In the genomic region with DNA sequence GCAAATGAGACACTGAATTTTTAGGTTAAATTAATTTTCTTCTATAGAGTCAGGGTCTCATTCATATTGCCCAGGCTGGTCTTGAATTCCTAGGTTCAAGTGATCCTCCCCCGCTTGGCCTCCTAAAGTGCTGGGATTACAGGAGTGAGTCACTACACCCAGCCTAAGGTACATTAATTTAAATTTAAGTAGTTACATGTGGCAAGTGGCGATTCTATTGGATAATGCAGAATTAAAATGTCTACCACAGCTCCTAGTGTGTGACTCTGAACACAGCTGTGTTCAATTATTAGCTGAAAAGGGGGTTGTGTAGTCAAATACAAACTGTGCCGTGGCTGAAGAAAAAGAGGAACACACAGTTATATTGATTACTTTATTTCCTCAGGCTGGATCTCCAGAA, we compare ENCODE assay signal across 17 cellular contexts. TPM values are rescaled to one million over a fixed set of nuclear protein-coding genes. Genes with fewer than 3 reads are reported as not detected.
DNase-seq lines count a peak whose midpoint lies in the region; ATAC-seq and TF ChIP-seq lines count a peak whose summit lies in the region.
"Had no signal": no experiment of that assay in that cellular context is flagged by ENCODE, and none has a peak within 500 bp of the region (broad histone marks: within the 10 kb centered on the region; RNA-seq: fewer than 3 reads in every experiment).

No MANE protein-coding gene starts in this region.

- peak overlapping the region in 2 of 4 donors; percentile 32 to 89 for H3K4me3 Mint-ChIP-seq in IgD-negative memory B cell
- H3K4me3 Mint-ChIP-seq in type B pancreatic cell = peak overlapping the region; percentile 95

- ATAC-seq in SK-N-SH treated with all-trans-retinoic acid at 6 μM for 48 hours = no peak
- no peak for ATAC-seq in HG02678 (IDR thresholded peaks at IDR 0.05; ENCODE audit: unreplicated experiment)
- no peak for ATAC-seq in HG02763 (IDR thresholded peaks at IDR 0.05; ENCODE audit: unreplicated experiment)
- ATAC-seq: PC-3 had no signal

- TF ChIP-seq CTCF in SK-N-SH (IDR thresholded peaks at IDR 0.05) (no peak), type B pancreatic cell (conservative IDR thresholded peaks at IDR 0.05) (no peak)

- H3K36me3 ChIP-seq in SK-N-SH (replicated peaks in 1 of 2; ENCODE audit: control insufficient read depth in 1 of 2, insufficient read depth in 2 of 2, low read length in 1 of 2) = peaks cover 25 to 30% of the 10 kb centered on the region in 2 experiments

- no peaks in the 10 kb centered on the region for H3K9me2 ChIP-seq in SK-N-SH

- H3K27me3 Mint-ChIP-seq in IgD-negative memory B cell (no peaks in the 10 kb centered on the region), type B pancreatic cell (no peaks in the 10 kb centered on the region)

- peaks cover 48% of the 10 kb centered on the region; the same call in 1 of the 2 replicates for H3K79me2 ChIP-seq in SK-N-SH (ENCODE audit: insufficient read depth)

- peaks cover 9 to 33% of the 10 kb centered on the region in 2 experiments; a peak in 3 of 4 replicates for H3K4me1 ChIP-seq in SK-N-SH (ENCODE audit: control insufficient read depth in 1 of 2, insufficient read depth in 2 of 2, low read depth in 1 of 2, low read length in 1 of 2)

- TF ChIP-seq RAD21 in SK-N-SH (IDR thresholded peaks at IDR 0.05; ENCODE audit: low read length) = no peak

- peak overlapping the region in 2 of 3 donors; percentile 64 to 88 for H3K27ac Mint-ChIP-seq in IgD-negative memory B cell
- peak overlapping the region; percentile 60 for H3K27ac Mint-ChIP-seq in type B pancreatic cell

- DNase-seq in SK-N-SH (no peak), fibroblast of peridontal ligament (ENCODE audit: extremely low read depth) (peak; percentile 12), type B pancreatic cell (ENCODE audit: extremely low spot score, unreplicated experiment) (no peak), NCI-H2029 treated with DMSO at 0.1 percent for 48 hours (lab: John Stamatoyannopoulos, UW) (no peak)
- DNase-seq: BE2C; CD8-positive, alpha-beta memory T cell; H7; IMR-90; NCI-H1436; NCI-H2081; NCI-H526 treated with DMSO at 0.1 percent for 48 hours; PC-3 had no signal

- H3K36me3 Mint-ChIP-seq in IgD-negative memory B cell = peaks cover 2% of the 10 kb centered on the region
- H3K36me3 Mint-ChIP-seq in type B pancreatic cell = peaks cover 31% of the 10 kb centered on the region

- H3K9me3 ChIP-seq in SK-N-SH = no peaks in the 10 kb centered on the region
- H3K9me3 ChIP-seq: BE2C had no signal

- no peak overlapping the region for H3K4me3 ChIP-seq in SK-N-SH (ENCODE audit: low read depth in 2 of 2, low read length in 1 of 2)

- no peak overlapping the region for H3K27ac ChIP-seq in SK-N-SH (ENCODE audit: low read depth in 2 of 2, low read length in 1 of 2)

- POLR2A ChIA-PET in SK-N-SH (lab: Yijun Ruan, JAX) = no interaction called here

- H3K9ac ChIP-seq in SK-N-SH = no peak overlapping the region

- no peak overlapping the region for H3K4me2 ChIP-seq in SK-N-SH

- H3K9me3 Mint-ChIP-seq in IgD-negative memory B cell (no peaks in the 10 kb centered on the region), type B pancreatic cell (no peaks in the 10 kb centered on the region)
- H3K9me3 Mint-ChIP-seq: CD8-positive, alpha-beta memory T cell had no signal

- CTCF ChIA-PET in SK-N-SH (lab: Yijun Ruan, JAX) = interaction anchor here (0.9 kb wide), 2 partner anchors 50 to 116 kb away, joined by 3 to 4 read pairs; no protein-coding TSS in a partner anchor

- no peak overlapping the region for H2AFZ ChIP-seq in SK-N-SH (ENCODE audit: low read depth)

- H3K4me1 Mint-ChIP-seq in IgD-negative memory B cell (peaks cover 25 to 34% (median 27%) of the 10 kb centered on the region in 3 donors), type B pancreatic cell (ENCODE audit: unreplicated experiment) (peaks cover 44% of the 10 kb centered on the region)

- WGBS in SK-N-SH (ENCODE audit: low lambda C conversion rate) = 63% methylated on average over 3 of the region's 3 CpGs

- H4K20me1 ChIP-seq in SK-N-SH (ENCODE audit: insufficient read depth) = no peaks in the 10 kb centered on the region

- peaks cover 12% of the 10 kb centered on the region for H3F3A ChIP-seq in SK-N-SH (replicated peaks; ENCODE audit: insufficient read depth)

- TF ChIP-seq EP300 in SK-N-SH (IDR thresholded peaks at IDR 0.05; ENCODE audit: borderline replicate concordance in 1 of 2, low read depth in 1 of 2, low read length in 1 of 2) = no peak

- no peaks in the 10 kb centered on the region for H3K27me3 ChIP-seq in SK-N-SH (ENCODE audit: insufficient read depth)
- H3K27me3 ChIP-seq: BE2C had no signal

TF ChIP-seq in SK-N-SH, 30 proteins besides CTCF, POLR2A, EP300 and RAD21 (continues in another document):
- TF ChIP-seq IRF3 (IDR thresholded peaks at IDR 0.05; ENCODE audit: low read depth, low read length) = no peak
- TF ChIP-seq MEF2A (IDR thresholded peaks at IDR 0.05; ENCODE audit: borderline replicate concordance, low read depth) = no peak
- peak; percentile 26; the same call in 1 of the 2 replicates for TF ChIP-seq TCF12 (IDR thresholded peaks at IDR 0.05)
- TF ChIP-seq PBX3 (IDR thresholded peaks at IDR 0.05) = no peak
- TF ChIP-seq JUND (IDR thresholded peaks at IDR 0.05) = no peak
- TF ChIP-seq RCOR1 (IDR thresholded peaks at IDR 0.05; ENCODE audit: low read length) = no peak

TF ChIP-seq in SK-N-SH treated with all-trans-retinoic acid at 6 μM for 48 hours, 23 proteins besides CTCF, POLR2A, EP300 and RAD21 (continues in another document):
- TF ChIP-seq CSDC2 (CRISPR knock-in tag; IDR thresholded peaks at IDR 0.05) = no peak
- no peak for TF ChIP-seq PATZ1 (CRISPR knock-in tag; IDR thresholded peaks at IDR 0.05; ENCODE audit: borderline replicate concordance)
- no peak for TF ChIP-seq ARNTL (CRISPR knock-in tag; IDR thresholded peaks at IDR 0.05; ENCODE audit: borderline replicate concordance, low read depth)
- TF ChIP-seq ZNF8 (CRISPR knock-in tag; IDR thresholded peaks at IDR 0.05) = no peak
- no peak for TF ChIP-seq ISL1 (CRISPR knock-in tag; IDR thresholded peaks at IDR 0.05)
- no peak for TF ChIP-seq ZFP3 (CRISPR knock-in tag; IDR thresholded peaks at IDR 0.05)
- TF ChIP-seq RARB (CRISPR knock-in tag; IDR thresholded peaks at IDR 0.05) = no peak
- no peak for TF ChIP-seq ESRRG (CRISPR knock-in tag; IDR thresholded peaks at IDR 0.05)
- TF ChIP-seq, protein P1, sequence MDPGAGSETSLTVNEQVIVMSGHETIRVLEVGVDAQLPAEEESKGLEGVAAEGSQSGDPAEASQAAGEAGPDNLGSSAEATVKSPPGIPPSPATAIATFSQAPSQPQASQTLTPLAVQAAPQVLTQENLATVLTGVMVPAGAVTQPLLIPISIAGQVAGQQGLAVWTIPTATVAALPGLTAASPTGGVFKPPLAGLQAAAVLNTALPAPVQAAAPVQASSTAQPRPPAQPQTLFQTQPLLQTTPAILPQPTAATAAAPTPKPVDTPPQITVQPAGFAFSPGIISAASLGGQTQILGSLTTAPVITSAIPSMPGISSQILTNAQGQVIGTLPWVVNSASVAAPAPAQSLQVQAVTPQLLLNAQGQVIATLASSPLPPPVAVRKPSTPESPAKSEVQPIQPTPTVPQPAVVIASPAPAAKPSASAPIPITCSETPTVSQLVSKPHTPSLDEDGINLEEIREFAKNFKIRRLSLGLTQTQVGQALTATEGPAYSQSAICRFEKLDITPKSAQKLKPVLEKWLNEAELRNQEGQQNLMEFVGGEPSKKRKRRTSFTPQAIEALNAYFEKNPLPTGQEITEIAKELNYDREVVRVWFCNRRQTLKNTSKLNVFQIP (CRISPR knock-in tag; IDR thresholded peaks at IDR 0.05; ENCODE audit: borderline replicate concordance, low read depth) = no peak
- TF ChIP-seq TOX (CRISPR knock-in tag; IDR thresholded peaks at IDR 0.05; ENCODE audit: borderline replicate concordance) = no peak

RNA-seq across cellular contexts. Expression of gene CAD, which starts 2.2 kb away (rescaled TPM):
- 29.3 and 47.6 TPM in 2 replicates for polyA plus RNA-seq in SK-N-SH (2012; rRNA removed)
- polyA plus RNA-seq in SK-N-SH (2012; cell fraction: cytosol; rRNA removed) = 10.9 and 19.6 TPM in 2 replicates
- 120 and 198 TPM in 2 replicates for polyA plus RNA-seq in SK-N-SH (2012; cell fraction: nucleus; rRNA removed)
- 18.9 TPM for polyA plus RNA-seq in IgD-negative memory B cell
- total RNA-seq in type B pancreatic cell (ENCODE audit: low replicate concordance) = 51.6 and 85.1 TPM in 2 replicates

RNA-seq across cellular contexts. Expression of gene SLC5A6, which starts 2.9 kb away (rescaled TPM):
- 75.7 and 85.0 TPM in 2 replicates for polyA plus RNA-seq in SK-N-SH (2012; rRNA removed)
- polyA plus RNA-seq in SK-N-SH (2012; cell fraction: cytosol; rRNA removed) = 29.5 and 43.5 TPM in 2 replicates
- 247 and 249 TPM in 2 replicates for polyA plus RNA-seq in SK-N-SH (2012; cell fraction: nucleus; rRNA removed)
- 20.3 TPM for polyA plus RNA-seq in IgD-negative memory B cell
- total RNA-seq in type B pancreatic cell (ENCODE audit: low replicate concordance) = 63.6 and 76.3 TPM in 2 replicates

RNA-seq across cellular contexts. Expression of gene ATRAID, which starts 3.1 kb away (rescaled TPM):
- polyA plus RNA-seq in SK-N-SH (2012; rRNA removed) = 289 and 366 TPM in 2 replicates
- 252 and 306 TPM in 2 replicates for polyA plus RNA-seq in SK-N-SH (2012; cell fraction: cytosol; rRNA removed)
- polyA plus RNA-seq in SK-N-SH (2012; cell fraction: nucleus; rRNA removed) = 129 and 161 TPM in 2 replicates
- polyA plus RNA-seq in IgD-negative memory B cell = 274 TPM
- total RNA-seq in type B pancreatic cell (ENCODE audit: low replicate concordance) = 97.4 and 103 TPM in 2 replicates

RNA-seq across cellular contexts. Expression of gene SLC30A3, which starts 47.9 kb away (rescaled TPM):
- polyA plus RNA-seq in SK-N-SH (2012; rRNA removed) = 0.68 and 1.1 TPM in 2 replicates
- polyA plus RNA-seq in SK-N-SH (2012; cell fraction: cytosol; rRNA removed) = 0.36 and 0.41 TPM in 2 replicates
- 1.4 and 1.5 TPM in 2 replicates for polyA plus RNA-seq in SK-N-SH (2012; cell fraction: nucleus; rRNA removed)
- polyA plus RNA-seq in IgD-negative memory B cell = not detected
- 0.19 and 0.53 TPM in 2 replicates for total RNA-seq in type B pancreatic cell (ENCODE audit: low replicate concordance)
- total RNA-seq: HT-29, IMR-90 had no signal
- polyA plus RNA-seq: CD8-positive, alpha-beta memory T cell had no signal
